Comparison of ENCODE assay signal across 22 cellular contexts in the genomic region with DNA sequence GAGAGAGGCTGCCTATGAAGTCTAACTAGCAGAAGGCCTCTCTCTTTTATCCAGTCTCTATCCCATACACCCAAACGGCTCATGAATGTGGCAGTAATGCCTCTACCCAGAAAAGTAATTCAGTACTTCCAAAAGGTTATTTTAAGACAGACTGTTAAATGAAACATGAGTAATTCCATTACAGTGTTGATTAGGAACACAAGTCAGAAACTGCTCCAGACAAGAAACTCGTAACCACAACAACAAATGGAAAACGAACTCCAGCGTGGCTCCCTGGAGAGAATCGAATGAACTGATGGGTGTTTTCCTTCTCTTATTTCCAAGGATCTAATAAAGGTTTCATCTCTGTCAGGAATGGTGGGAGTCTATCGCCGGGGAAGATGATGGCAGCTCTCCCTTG.
A peak's percentile ranks its signal among the peaks of the same experiment; 100 is the strongest.
DNase-seq lines count a peak whose midpoint lies in the region; ATAC-seq and TF ChIP-seq lines count a peak whose summit lies in the region.
"Had no signal": no experiment of that assay in that cellular context is flagged by ENCODE, and none has a peak within 500 bp of the region (broad histone marks: within the 10 kb centered on the region; RNA-seq: fewer than 3 reads in every experiment).

No MANE protein-coding gene starts in this region.

- no peak overlapping the region for H3K4me2 ChIP-seq in GM23248 (ENCODE audit: unreplicated experiment)
- H3K4me2 ChIP-seq in mesenchymal stem cell (ENCODE audit: low read length, poor library complexity, severe bottlenecking): no peak overlapping the region

- H3K9ac ChIP-seq in GM23248 (no peak overlapping the region), mesenchymal stem cell (ENCODE audit: low read length) (peak overlapping the region; percentile 50)

- no peak for ATAC-seq in HG03342 (IDR thresholded peaks at IDR 0.05; ENCODE audit: unreplicated experiment)
- ATAC-seq: CD8-positive, alpha-beta T cell; HCT116; HepG2; K562 had no signal

- H3K9me3 ChIP-seq in GM23248 (ENCODE audit: low read depth) (no peaks in the 10 kb centered on the region), mesenchymal stem cell (ENCODE audit: control insufficient read depth, low read length) (peaks cover 3% of the 10 kb centered on the region)
- H3K9me3 ChIP-seq: MG63, Peyer's patch, SJSA1 had no signal

- DNase-seq in GM23248 (peak; percentile 24), mesenchymal stem cell (no peak), stromal cell of bone marrow (ENCODE audit: low read depth) (peak; percentile 49), HK-2 (ENCODE audit: unreplicated experiment) (no peak), D341Med (ENCODE audit: low spot score) (no peak)
- DNase-seq: AML-193; C1 segment of cervical spinal cord; CD8-positive, alpha-beta T cell; DMS153; GOT3; MG63; NCI-H1417; NCI-H187; NCI-H524 treated with DMSO at 0.1 percent for 48 hours; Peyer's patch had no signal

- H4K8ac ChIP-seq in mesenchymal stem cell (ENCODE audit: low read length): no peak overlapping the region

- peaks cover 14% of the 10 kb centered on the region for H3K79me1 ChIP-seq in mesenchymal stem cell (replicated peaks; ENCODE audit: low read length, poor library complexity, severe bottlenecking)

- H3K27me3 ChIP-seq in GM23248 (replicated peaks; ENCODE audit: insufficient read depth) (no peaks in the 10 kb centered on the region), mesenchymal stem cell (ENCODE audit: control insufficient read depth in 1 of 2, insufficient read depth in 1 of 2, low read length in 2 of 2) (no peaks in the 10 kb centered on the region)
- H3K27me3 ChIP-seq: MG63, Peyer's patch, SJSA1 had no signal

- H2AK5ac ChIP-seq in mesenchymal stem cell (ENCODE audit: low read length, severe bottlenecking): no peak overlapping the region

- H2BK120ac ChIP-seq in mesenchymal stem cell (ENCODE audit: low read depth, low read length): no peak overlapping the region

- no peak overlapping the region for H3K27ac ChIP-seq in GM23248
- H3K27ac ChIP-seq in VCaP: peak overlapping the region; percentile 95
- no peak overlapping the region for H3K27ac ChIP-seq in mesenchymal stem cell (ENCODE audit: low read length, poor library complexity, severe bottlenecking)
- H3K27ac ChIP-seq: HL-60, Peyer's patch, SJSA1 had no signal

- H4K91ac ChIP-seq in mesenchymal stem cell (ENCODE audit: low read length): no peak overlapping the region

- H3K4me3 ChIP-seq in GM23248 (no peak overlapping the region), mesenchymal stem cell (ENCODE audit: insufficient read depth in 1 of 2, low read depth in 1 of 2, low read length in 2 of 2) (peak overlapping the region in 1 of 2 experiments; percentile 57)
- H3K4me3 ChIP-seq: K562, MG63, Peyer's patch, SJSA1 had no signal

- no peak for TF ChIP-seq CTCF in VCaP (conservative IDR thresholded peaks at IDR 0.05)

- H2AFZ ChIP-seq in GM23248 (no peak overlapping the region), mesenchymal stem cell (ENCODE audit: low read depth, low read length) (no peak overlapping the region)

- no peak overlapping the region for H3K14ac ChIP-seq in mesenchymal stem cell (ENCODE audit: low read length in 2 of 2)

- no peaks in the 10 kb centered on the region; the same call in 1 of the 2 replicates for H4K20me1 ChIP-seq in GM23248 (ENCODE audit: insufficient read depth)

- H2BK5ac ChIP-seq in mesenchymal stem cell (ENCODE audit: low read depth, low read length, poor library complexity, severe bottlenecking): no peak overlapping the region

- 12 to 16% methylated on average over 7 of the region's 7 CpGs for WGBS in GM23248 (ENCODE audit: low coverage in 1 of 2, low lambda C conversion rate in 2 of 2, missing lambda C conversion rate in 2 of 2), 2 experiments
- WGBS in mesenchymal stem cell: 84% methylated on average over 4 of the region's 7 CpGs

- H3K4ac ChIP-seq in mesenchymal stem cell (ENCODE audit: low read depth in 1 of 2, low read length in 2 of 2): no peak overlapping the region

- no peak overlapping the region for H3K18ac ChIP-seq in mesenchymal stem cell (ENCODE audit: low read depth in 1 of 2, low read length in 2 of 2)

- no peaks in the 10 kb centered on the region for H3F3A ChIP-seq in GM23248 (ENCODE audit: insufficient read depth)

- in situ Hi-C loops in GM23248 (cut with MboI): no loop called here

- no peak overlapping the region for H3K23ac ChIP-seq in mesenchymal stem cell (ENCODE audit: low read length in 2 of 2)

- H3K9me2 ChIP-seq in GM23248 (ENCODE audit: insufficient read depth): no peaks in the 10 kb centered on the region

- peaks cover 66% of the 10 kb centered on the region for H3K79me2 ChIP-seq in GM23248 (ENCODE audit: insufficient read depth)

- H3K4me1 ChIP-seq in GM23248 (ENCODE audit: insufficient read depth) (peaks cover 17% of the 10 kb centered on the region; the same call in 1 of the 2 replicates), mesenchymal stem cell (ENCODE audit: control insufficient read depth, insufficient read depth, low read depth, low read length) (no peaks in the 10 kb centered on the region)
- H3K4me1 ChIP-seq: Peyer's patch, SJSA1 had no signal

- H3K36me3 ChIP-seq in GM23248 (ENCODE audit: low read depth) (no peaks in the 10 kb centered on the region), mesenchymal stem cell (ENCODE audit: control insufficient read depth in 1 of 2, insufficient read depth in 2 of 2, low read depth in 1 of 2, low read length in 2 of 2) (no peaks in the 10 kb centered on the region)
- H3K36me3 ChIP-seq: MG63, Peyer's patch, SJSA1 had no signal

- H2BK12ac ChIP-seq in mesenchymal stem cell (ENCODE audit: low read length in 2 of 2): no peak overlapping the region

- no peak overlapping the region for H2BK15ac ChIP-seq in mesenchymal stem cell (ENCODE audit: low read depth, poor library complexity, severe bottlenecking)

Comparison
In these comparisons a context has a peak if more than half of its experiments do, and no peak if none do; other contexts are left out.
1. DNase-seq: peak in GM23248 (single experiment) and stromal cell of bone marrow (single experiment); none in mesenchymal stem cell (single experiment), HK-2 (single experiment) and D341Med (single experiment).